Comparison of ENCODE assay signal across 14 cellular contexts in the genomic region with DNA sequence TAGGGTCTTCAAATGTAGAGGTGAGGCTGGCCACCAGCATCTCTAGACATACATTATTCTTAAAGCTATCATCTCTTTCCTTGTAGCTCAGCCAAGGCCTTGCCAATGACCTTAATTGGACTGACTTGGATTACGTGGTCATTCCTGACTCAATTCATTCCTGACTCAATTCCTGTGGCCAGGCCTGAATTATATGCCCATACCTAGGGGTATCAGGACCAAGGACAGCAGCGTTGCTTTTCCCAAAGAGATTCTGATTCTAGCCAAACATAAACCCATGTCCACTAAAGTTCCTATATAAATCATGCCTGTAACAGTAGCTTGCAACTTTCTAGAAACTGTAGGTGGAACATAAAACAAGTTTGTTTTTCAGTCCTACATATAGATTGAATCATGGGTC.
DNase-seq lines count a peak whose midpoint lies in the region; ATAC-seq and TF ChIP-seq lines count a peak whose summit lies in the region.
"Had no signal": no experiment of that assay in that cellular context is flagged by ENCODE, and none has a peak within 500 bp of the region (broad histone marks: within the 10 kb centered on the region; RNA-seq: fewer than 3 reads in every experiment).

No MANE protein-coding gene starts in this region.

- intact Hi-C loops in PC-3 (cut with micrococcal nuclease) = no loop called here

- no peaks in the 10 kb centered on the region for H3K9me3 ChIP-seq in PC-3 (ENCODE audit: low read length)
- no peaks in the 10 kb centered on the region for H3K9me3 ChIP-seq in trophoblast cell (ENCODE audit: insufficient read depth, low read depth, low read length)
- no peaks in the 10 kb centered on the region for H3K9me3 ChIP-seq in tibial nerve
- H3K9me3 ChIP-seq: suprapubic skin had no signal

- H3K4me1 ChIP-seq in PC-3 (ENCODE audit: insufficient read depth, low read length) = no peaks in the 10 kb centered on the region
- H3K4me1 ChIP-seq in trophoblast cell (ENCODE audit: control insufficient read depth in 1 of 2, insufficient read depth in 2 of 2, low read length in 2 of 2) = no peaks in the 10 kb centered on the region
- H3K4me1 ChIP-seq in tibial nerve = no peaks in the 10 kb centered on the region
- H3K4me1 ChIP-seq: suprapubic skin had no signal

- no peak overlapping the region for H2BK12ac ChIP-seq in trophoblast cell (ENCODE audit: low read length)

- H3K27me3 Mint-ChIP-seq in endothelial cell (ENCODE audit: unreplicated experiment) = no peaks in the 10 kb centered on the region
- H3K27me3 Mint-ChIP-seq: IgD-negative memory B cell had no signal

- no peak overlapping the region for H3K14ac ChIP-seq in trophoblast cell (ENCODE audit: low read length)

- TF ChIP-seq CTCF in PC-3 (conservative IDR thresholded peaks at IDR 0.05; ENCODE audit: low read depth, low read length) = no peak
- no peak for TF ChIP-seq CTCF in endothelial cell (IDR thresholded peaks at IDR 0.05; ENCODE audit: unreplicated experiment)
- TF ChIP-seq CTCF in tibial nerve (IDR thresholded peaks at IDR 0.05) = no peak

- no peak overlapping the region for H3K4me3 Mint-ChIP-seq in endothelial cell (ENCODE audit: unreplicated experiment)
- H3K4me3 Mint-ChIP-seq: HFFc6, IgD-negative memory B cell, T-helper 17 cell had no signal

- H3K4ac ChIP-seq in trophoblast cell (ENCODE audit: low read depth, low read length) = no peak overlapping the region

- H3K9ac ChIP-seq in PC-3 (ENCODE audit: low read length) (no peak overlapping the region), trophoblast cell (ENCODE audit: low read length) (no peak overlapping the region)

- no TSS peak for BruUV-seq in PC-3 (replicated peaks; lab: Mats Ljungman, UMichigan)

- H4K12ac ChIP-seq in trophoblast cell (ENCODE audit: low read depth, low read length) = no peak overlapping the region

- H3K79me2 ChIP-seq in PC-3 (ENCODE audit: low read length) (no peaks in the 10 kb centered on the region), trophoblast cell (ENCODE audit: control insufficient read depth, insufficient read depth, low read length, poor library complexity) (no peaks in the 10 kb centered on the region)

- no peaks in the 10 kb centered on the region for H4K20me1 ChIP-seq in PC-3 (ENCODE audit: low read length)

- DNase-seq in H7 (peak; percentile 4), PC-3 (peak; percentile 23), endothelial cell (ENCODE audit: low spot score) (peak; percentile 52), trophoblast cell (peak; percentile 22 to 61), KG1 (lab: John Stamatoyannopoulos, UW) (no peak), tibial nerve (ENCODE audit: low spot score in 2 of 2) (no peak), SK-N-DZ (ENCODE audit: low spot score) (no peak)
- DNase-seq: activated CD4-positive, alpha-beta T cell treated with anti-CD3 and anti-CD28 coated beads, Interleukin-2, amount 50 U/mL, for 4 hours; activated gamma-delta T cell; HFFc6; T-helper 17 cell had no signal

- no peak overlapping the region for H2BK120ac ChIP-seq in trophoblast cell (ENCODE audit: insufficient read depth, low read length, poor library complexity)

- POLR2A ChIA-PET in PC-3 (lab: Charles Lee; ENCODE audit: unreplicated experiment) = no interaction called here

- no peak overlapping the region for H4K91ac ChIP-seq in trophoblast cell (ENCODE audit: low read depth, low read length)

- CTCF ChIA-PET in PC-3 (lab: Charles Lee) = no interaction called here

- no peaks in the 10 kb centered on the region for H3K4me1 Mint-ChIP-seq in endothelial cell (ENCODE audit: unreplicated experiment)

- no peak overlapping the region for H3K4me3 ChIP-seq in H7 (ENCODE audit: insufficient read depth, low read depth, low read length)
- H3K4me3 ChIP-seq in PC-3 (ENCODE audit: low read length) = no peak overlapping the region
- H3K4me3 ChIP-seq in trophoblast cell (ENCODE audit: low read depth, low read length) = no peak overlapping the region
- H3K4me3 ChIP-seq in tibial nerve = no peak overlapping the region
- H3K4me3 ChIP-seq: suprapubic skin had no signal

- ATAC-seq in PC-3 = no peak
- ATAC-seq: esophagus mucosa, T-helper 17 cell had no signal

- no peak overlapping the region for H4K8ac ChIP-seq in trophoblast cell (ENCODE audit: low read depth, low read length)

- no peak overlapping the region for H2AFZ ChIP-seq in PC-3 (ENCODE audit: low read length)
- no peak overlapping the region for H2AFZ ChIP-seq in trophoblast cell (ENCODE audit: insufficient read depth, low read length, poor library complexity)

- H3K27me3 ChIP-seq in H7 (ENCODE audit: control insufficient read depth, insufficient read depth, low read length) (no peaks in the 10 kb centered on the region), PC-3 (ENCODE audit: low read length) (no peaks in the 10 kb centered on the region), trophoblast cell (ENCODE audit: insufficient read depth, low read length) (no peaks in the 10 kb centered on the region), tibial nerve (no peaks in the 10 kb centered on the region)
- H3K27me3 ChIP-seq: suprapubic skin had no signal

- no peaks in the 10 kb centered on the region for H3K79me1 ChIP-seq in trophoblast cell (ENCODE audit: low read length)

- H2BK5ac ChIP-seq in trophoblast cell (ENCODE audit: low read depth, low read length, poor library complexity) = no peak overlapping the region

- H3K27ac ChIP-seq in PC-3 (ENCODE audit: low read length) (no peak overlapping the region), trophoblast cell (ENCODE audit: low read depth, low read length) (no peak overlapping the region), tibial nerve (no peak overlapping the region)
- H3K27ac ChIP-seq: suprapubic skin had no signal

- WGBS in trophoblast cell (ENCODE audit: extremely low coverage, insufficient coverage, insufficient read length) = no CpG with 5 or more reads among the region's 2 CpGs
- WGBS in tibial nerve, 2 donors = 35 to 51% methylated on average over 2 of the region's 2 CpGs

- H3K9me3 Mint-ChIP-seq in endothelial cell (ENCODE audit: unreplicated experiment) = no peaks in the 10 kb centered on the region

- no peak overlapping the region for H3K18ac ChIP-seq in trophoblast cell (ENCODE audit: low read length)

- no peak for TF ChIP-seq EP300 in tibial nerve (IDR thresholded peaks at IDR 0.05)

- no peak for TF ChIP-seq POLR2A in tibial nerve (IDR thresholded peaks at IDR 0.05)

- no peaks in the 10 kb centered on the region for H3K36me3 Mint-ChIP-seq in endothelial cell (ENCODE audit: low read depth, unreplicated experiment)
- H3K36me3 Mint-ChIP-seq: IgD-negative memory B cell had no signal

- no peak overlapping the region for H2AK5ac ChIP-seq in trophoblast cell (ENCODE audit: low read length)

- H3F3A ChIP-seq in PC-3 (ENCODE audit: low read length, unreplicated experiment) = no peaks in the 10 kb centered on the region

- H3K9me2 ChIP-seq in PC-3 (replicated peaks; ENCODE audit: low read length) = no peaks in the 10 kb centered on the region

- H3K36me3 ChIP-seq in H7 (replicated peaks; ENCODE audit: control insufficient read depth, insufficient read depth, low read length) (no peaks in the 10 kb centered on the region), PC-3 (ENCODE audit: low read depth, low read length) (no peaks in the 10 kb centered on the region), trophoblast cell (ENCODE audit: control insufficient read depth in 1 of 2, insufficient read depth in 2 of 2, low read length in 2 of 2) (no peaks in the 10 kb centered on the region), tibial nerve (no peaks in the 10 kb centered on the region)
- H3K36me3 ChIP-seq: suprapubic skin had no signal

- H3K4me2 ChIP-seq in PC-3 (ENCODE audit: low read length) (no peak overlapping the region), trophoblast cell (ENCODE audit: low read length) (no peak overlapping the region)

- no peak overlapping the region for H3K23ac ChIP-seq in trophoblast cell (ENCODE audit: low read length)

- no peak overlapping the region for H3K27ac Mint-ChIP-seq in endothelial cell (ENCODE audit: unreplicated experiment)
- H3K27ac Mint-ChIP-seq: HFFc6, IgD-negative memory B cell, T-helper 17 cell had no signal

Comparison
In these comparisons a context has a peak if more than half of its experiments do, and no peak if none do; other contexts are left out.
1. DNase-seq: peak in H7 (single experiment), PC-3 (single experiment), endothelial cell (single experiment) and trophoblast cell (2 of 2); none in KG1 (single experiment), tibial nerve (0 of 2) and SK-N-DZ (single experiment).